In the genomic region with DNA sequence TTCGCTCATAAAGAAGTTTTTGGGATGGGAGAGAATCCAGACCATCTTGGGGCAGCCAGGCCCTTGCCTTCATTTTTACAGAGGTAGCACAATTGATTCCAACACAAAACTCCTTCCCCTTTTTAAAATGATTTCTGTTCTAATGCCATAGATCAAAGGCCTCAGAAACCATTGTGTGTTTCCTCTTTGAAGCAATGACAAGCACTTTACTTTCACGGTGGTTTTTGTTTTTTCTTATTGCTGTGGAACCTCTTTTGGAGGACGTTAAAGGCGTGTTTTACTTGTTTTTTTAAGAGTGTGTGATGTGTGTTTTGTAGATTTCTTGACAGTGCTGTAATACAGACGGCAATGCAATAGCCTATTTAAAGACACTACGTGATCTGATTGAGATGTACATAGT, we compare ENCODE assay signal across 7 cellular contexts.
A peak's percentile ranks its signal among the peaks of the same experiment; 100 is the strongest.
DNase-seq lines count a peak whose midpoint lies in the region; ATAC-seq, FAIRE-seq and TF ChIP-seq lines count a peak whose summit lies in the region.
"Not testable (repeated sequence)": the region's sequence is repeated elsewhere in the genome, so short reads cannot be mapped to it uniquely, and the experiment has no call there.

No MANE protein-coding gene starts in this region.

- TF ChIP-seq POLR2A in A549 (IDR thresholded peaks at IDR 0.05; ENCODE audit: low read length), result not testable (repeated sequence)

- POLR2A ChIA-PET in A549 (lab: Yijun Ruan, JAX); CD8-positive, alpha-beta T cell (lab: Charles Lee); T-cell (lab: Charles Lee); activated CD4-positive, alpha-beta T cell treated with anti-CD3 and anti-CD28 coated beads, Interleukin-2, amount 10 ng/mL, durations not matched to agents 7 days and 5 days (lab: Charles Lee): not testable (repeated sequence)

- not testable (repeated sequence) for H3K9me3 Mint-ChIP-seq in CD8-positive, alpha-beta T cell; T-cell; activated CD4-positive, alpha-beta T cell treated with anti-CD3 and anti-CD28 coated beads, Interleukin-2, amount 10 ng/mL, durations not matched to agents 7 days and 5 days; activated naive CD4-positive, alpha-beta T cell treated with anti-CD3 and anti-CD28 coated beads, Interleukin-2, amount 50 U/mL, for 72 hours; central memory CD8-positive, alpha-beta T cell; naive B cell

- not testable (repeated sequence) for ATAC-seq in A549
- peak; percentile 60 for ATAC-seq in CD8-positive, alpha-beta T cell
- ATAC-seq in T-cell (replicated peaks in 1 of 4) (peak; percentile 50 to 71 (median 68)), naive B cell (ENCODE audit: low read depth in 2 of 2) (peak; percentile 29 to 35)
- peak; percentile 42 to 46 for ATAC-seq in activated naive CD4-positive, alpha-beta T cell treated with anti-CD3 and anti-CD28 coated beads, Interleukin-2, amount 50 U/mL, for 72 hours
- peak; percentile 54 for ATAC-seq in central memory CD8-positive, alpha-beta T cell (replicated peaks; ENCODE audit: extremely low read depth, poor library complexity, severe bottlenecking)

- not testable (repeated sequence) for H3K4me1 ChIP-seq in A549; CD8-positive, alpha-beta T cell (ENCODE audit: insufficient read depth, low read length)

- peak overlapping the region; percentile 39; the same call in 1 of the 3 replicates for H3K4me2 ChIP-seq in A549

- DNase-seq in A549 (ENCODE audit: low read depth in 1 of 2, low spot score in 1 of 2); CD8-positive, alpha-beta T cell; T-cell; activated CD4-positive, alpha-beta T cell treated with anti-CD3 and anti-CD28 coated beads, Interleukin-2, amount 10 ng/mL, durations not matched to agents 7 days and 5 days; activated naive CD4-positive, alpha-beta T cell treated with anti-CD3 and anti-CD28 coated beads, Interleukin-2, amount 50 U/mL, for 72 hours (ENCODE audit: low spot score in 2 of 2); central memory CD8-positive, alpha-beta T cell (ENCODE audit: low spot score in 2 of 2): not testable (repeated sequence)
- peak; percentile 39 for DNase-seq in naive B cell

- intact Hi-C loops in CD8-positive, alpha-beta T cell (cut with DNase I, micrococcal nuclease), result not testable (repeated sequence)

- CTCF ChIA-PET in A549 (lab: Yijun Ruan, JAX); CD8-positive, alpha-beta T cell (lab: Charles Lee); T-cell (lab: Charles Lee); activated CD4-positive, alpha-beta T cell treated with anti-CD3 and anti-CD28 coated beads, Interleukin-2, amount 10 ng/mL, durations not matched to agents 7 days and 5 days (lab: Charles Lee): not testable (repeated sequence)

- H3K36me3 Mint-ChIP-seq in CD8-positive, alpha-beta T cell; T-cell; activated CD4-positive, alpha-beta T cell treated with anti-CD3 and anti-CD28 coated beads, Interleukin-2, amount 10 ng/mL, durations not matched to agents 7 days and 5 days (ENCODE audit: low read depth); activated naive CD4-positive, alpha-beta T cell treated with anti-CD3 and anti-CD28 coated beads, Interleukin-2, amount 50 U/mL, for 72 hours; central memory CD8-positive, alpha-beta T cell (ENCODE audit: insufficient read depth); naive B cell: not testable (repeated sequence)

- not testable (repeated sequence) for TF ChIP-seq EP300 in A549 (IDR thresholded peaks at IDR 0.05)

- H3K4me3 ChIP-seq in A549; CD8-positive, alpha-beta T cell (ENCODE audit: low read depth, low read length): not testable (repeated sequence)

- not testable (repeated sequence) for H3K27ac Mint-ChIP-seq in CD8-positive, alpha-beta T cell; activated naive CD4-positive, alpha-beta T cell treated with anti-CD3 and anti-CD28 coated beads, Interleukin-2, amount 50 U/mL, for 72 hours; central memory CD8-positive, alpha-beta T cell (ENCODE audit: low read depth)
- H3K27ac Mint-ChIP-seq in T-cell (peak overlapping the region; percentile 71 to 74), naive B cell (peak overlapping the region; percentile 56 to 95 (median 70))
- H3K27ac Mint-ChIP-seq in activated CD4-positive, alpha-beta T cell treated with anti-CD3 and anti-CD28 coated beads, Interleukin-2, amount 10 ng/mL, durations not matched to agents 7 days and 5 days, result peak overlapping the region; percentile 88

- H3K36me3 ChIP-seq in CD8-positive, alpha-beta T cell (ENCODE audit: insufficient read depth, low read length), result not testable (repeated sequence)

- H3K4me1 Mint-ChIP-seq in CD8-positive, alpha-beta T cell (ENCODE audit: low read depth); T-cell; activated CD4-positive, alpha-beta T cell treated with anti-CD3 and anti-CD28 coated beads, Interleukin-2, amount 10 ng/mL, durations not matched to agents 7 days and 5 days; central memory CD8-positive, alpha-beta T cell; naive B cell: not testable (repeated sequence)

- TF ChIP-seq RAD21 in A549 (conservative IDR thresholded peaks at IDR 0.05 in 1 of 2, IDR thresholded peaks at IDR 0.05 in 1 of 2), result not testable (repeated sequence)

- FAIRE-seq in A549 (lab: Jason Lieb, UNC), result not testable (repeated sequence)

- TF ChIP-seq CTCF in A549 (IDR thresholded peaks at IDR 0.05); CD8-positive, alpha-beta T cell (IDR thresholded peaks at IDR 0.05): not testable (repeated sequence)

- H3K9me3 ChIP-seq in A549; CD8-positive, alpha-beta T cell (ENCODE audit: low read length): not testable (repeated sequence)

- H3K27me3 ChIP-seq in CD8-positive, alpha-beta T cell (ENCODE audit: insufficient read depth, low read length), result not testable (repeated sequence)

- H3K4me3 Mint-ChIP-seq in CD8-positive, alpha-beta T cell, result peak overlapping the region; percentile 47
- peak overlapping the region in 2 of 3 donors; percentile 38 to 39 for H3K4me3 Mint-ChIP-seq in T-cell
- H3K4me3 Mint-ChIP-seq in activated CD4-positive, alpha-beta T cell treated with anti-CD3 and anti-CD28 coated beads, Interleukin-2, amount 10 ng/mL, durations not matched to agents 7 days and 5 days, result peak overlapping the region; percentile 32
- H3K4me3 Mint-ChIP-seq in central memory CD8-positive, alpha-beta T cell, result not testable (repeated sequence)
- peak overlapping the region in 4 of 8 donors; percentile 73 to 80 (median 79) for H3K4me3 Mint-ChIP-seq in naive B cell

- WGBS in A549 (ENCODE audit: missing lambda C conversion rate), result 75% methylated on average over 1 of the region's 6 CpGs

- peak overlapping the region; percentile 62 to 69; a peak in 2 of 6 replicates for H3K27ac ChIP-seq in A549
- H3K27ac ChIP-seq in CD8-positive, alpha-beta T cell (ENCODE audit: low read depth, low read length), result not testable (repeated sequence)

- H3K27me3 Mint-ChIP-seq in CD8-positive, alpha-beta T cell (ENCODE audit: low read depth); T-cell; activated CD4-positive, alpha-beta T cell treated with anti-CD3 and anti-CD28 coated beads, Interleukin-2, amount 10 ng/mL, durations not matched to agents 7 days and 5 days; central memory CD8-positive, alpha-beta T cell; naive B cell: not testable (repeated sequence)
